In genomic region chr14:59305836-59306555, GRCh38 we compare ENCODE assay signal across 13 cellular contexts.
DNase-seq lines count a peak whose midpoint lies in the region; ATAC-seq and TF ChIP-seq lines count a peak whose summit lies in the region.
"Had no signal": no experiment of that assay in that cellular context is flagged by ENCODE, and none has a peak within 500 bp of the region (broad histone marks: within the 10 kb centered on the region; RNA-seq: fewer than 3 reads in every experiment).

No MANE protein-coding gene starts in this region.

- H3K27me3 ChIP-seq in HCT116 (ENCODE audit: insufficient read depth, low read length) = no peaks in the 10 kb centered on the region
- H3K27me3 ChIP-seq in hepatocyte = no peaks in the 10 kb centered on the region
- H3K27me3 ChIP-seq in thoracic aorta (replicated peaks; ENCODE audit: insufficient read depth) = no peaks in the 10 kb centered on the region
- H3K27me3 ChIP-seq in spleen (replicated peaks in 1 of 7) = no peaks in the 10 kb centered on the region

- BruUV-seq in HCT116 (replicated peaks; lab: Mats Ljungman, UMichigan) = no TSS peak

- in situ Hi-C loops in astrocyte of the spinal cord (cut with HindIII; ENCODE audit: low sequenced_read_pairs) = no loop called here

- POLR2A ChIA-PET in HCT116 (lab: Charles Lee) = no interaction called here

- H3K27ac ChIP-seq in HCT116 (ENCODE audit: low read depth, low read length) (no peak overlapping the region), hepatocyte (peak overlapping the region; percentile 44), thoracic aorta (peak overlapping the region; percentile 40 to 66), spleen (no peak overlapping the region)
- H3K27ac ChIP-seq: RWPE1 had no signal

- peak overlapping the region; percentile 38 for H3K4me2 ChIP-seq in HCT116 (ENCODE audit: low read length)
- H3K4me2 ChIP-seq in hepatocyte = peak overlapping the region; percentile 7

- TF ChIP-seq POLR2A in HCT116 (IDR thresholded peaks at IDR 0.05; ENCODE audit: borderline replicate concordance, extremely low read depth, insufficient read depth, insufficient read length) = no peak
- TF ChIP-seq POLR2A in spleen (IDR thresholded peaks at IDR 0.05) = no peak

- RAD21 ChIA-PET in HCT116 (lab: Charles Lee; ENCODE audit: low non-redundant PET in 1 of 2, low total read pairs in 2 of 2, uncharacterized antibody in 2 of 2, unreplicated experiment in 2 of 2) = no interaction called here

- H3K9me3 ChIP-seq in HCT116 (ENCODE audit: control insufficient read depth in 1 of 2, insufficient read depth in 1 of 2, low read depth in 1 of 2, low read length in 2 of 2) (no peaks in the 10 kb centered on the region), hepatocyte (ENCODE audit: low read depth) (no peaks in the 10 kb centered on the region), thoracic aorta (no peaks in the 10 kb centered on the region), spleen (no peaks in the 10 kb centered on the region)

- TF ChIP-seq CTCF in HCT116 (IDR thresholded peaks at IDR 0.05 in 2 of 3, conservative IDR thresholded peaks at IDR 0.05 in 1 of 3; ENCODE audit: borderline replicate concordance in 1 of 3, insufficient read depth in 1 of 3, low read depth in 2 of 3, low read length in 2 of 3) = no peak
- TF ChIP-seq CTCF in astrocyte of the spinal cord (IDR thresholded peaks at IDR 0.05; ENCODE audit: low read depth, low read length) = no peak
- no peak for TF ChIP-seq CTCF in hepatocyte (IDR thresholded peaks at IDR 0.05; ENCODE audit: poor library complexity)
- TF ChIP-seq CTCF in thoracic aorta (IDR thresholded peaks at IDR 0.05) = no peak
- TF ChIP-seq CTCF in spleen (IDR thresholded peaks at IDR 0.05 in 8 of 11, conservative IDR thresholded peaks at IDR 0.05 in 3 of 11) = no peak

- intact Hi-C loops in HCT116 (cut with micrococcal nuclease) = no loop called here
- intact Hi-C loops in spleen (cut with DNase I; ENCODE audit: low total_unique reads) = no loop called here

- no peaks in the 10 kb centered on the region for H3K79me2 ChIP-seq in HCT116 (ENCODE audit: insufficient read depth, low read length)
- peaks cover 16% of the 10 kb centered on the region for H3K79me2 ChIP-seq in hepatocyte

- no peak for TF ChIP-seq RAD21 in HCT116 (IDR thresholded peaks at IDR 0.05; ENCODE audit: low read depth)

- H2AFZ ChIP-seq in HCT116 (ENCODE audit: low read depth, low read length, poor library complexity, severe bottlenecking) (no peak overlapping the region), hepatocyte (no peak overlapping the region)

- ATAC-seq in HCT116 = no peak
- no peak for ATAC-seq in thoracic aorta (ENCODE audit: insufficient number of reproducible peaks, low FRiP score, low read depth)
- no peak for ATAC-seq in HG03196 (IDR thresholded peaks at IDR 0.05; ENCODE audit: unreplicated experiment)

- CTCF ChIA-PET in HCT116 (lab: Charles Lee) = interaction anchor here (1.4 kb wide), 1 partner anchor 55 kb away, joined by 3 read pairs; no protein-coding TSS in a partner anchor

- H3K9ac ChIP-seq in HCT116 (ENCODE audit: low read length) = no peak overlapping the region

- DNase-seq in HCT116 (ENCODE audit: low read depth, low spot score) (no peak), astrocyte of the spinal cord (ENCODE audit: low read depth, low spot score) (peak; percentile 51), hepatocyte (ENCODE audit: low spot score) (no peak), thoracic aorta (ENCODE audit: low spot score) (no peak), GM19238 (ENCODE audit: insufficient read length, low spot score) (no peak), spleen (no peak)
- DNase-seq: activated CD8-positive, alpha-beta memory T cell treated with anti-CD3 and anti-CD28 coated beads, Interleukin-2, amount 50 U/mL, for 48 hours; DMS 273 treated with DMSO at 0.1 percent for 48 hours; erythroblast; stimulated activated CD4-positive, alpha-beta T cell treated with anti-CD3 and anti-CD28 coated beads, Interleukin-1b, Interleukin-23, amount 100 ng/mL, for 48 hours; stimulated activated naive CD4-positive, alpha-beta T cell had no signal

- WGBS in hepatocyte (ENCODE audit: low lambda C conversion rate, missing lambda C conversion rate) = 43% methylated on average over 1 of the region's 1 CpG
- WGBS in spleen, 5 donors = 43 to 95% (median 89%) methylated on average over 1 of the region's 1 CpG

- H3K4me1 ChIP-seq in HCT116 (ENCODE audit: control insufficient read depth in 1 of 2, insufficient read depth in 2 of 2, low read length in 2 of 2) (peaks cover 19 to 20% of the 10 kb centered on the region in 2 experiments), hepatocyte (ENCODE audit: insufficient read depth) (peaks cover 28% of the 10 kb centered on the region), thoracic aorta (ENCODE audit: control insufficient read depth in 1 of 2, low read depth in 2 of 2) (peaks cover 22 to 79% of the 10 kb centered on the region in 2 donors), spleen (peaks cover 0 to 26% (median 7%) of the 10 kb centered on the region in 6 donors)

- no peaks in the 10 kb centered on the region for H3K9me2 ChIP-seq in HCT116 (ENCODE audit: insufficient read depth)
- H3K9me2 ChIP-seq in hepatocyte (replicated peaks; ENCODE audit: insufficient read depth) = no peaks in the 10 kb centered on the region

- H4K20me1 ChIP-seq in HCT116 (ENCODE audit: insufficient read depth) = no peaks in the 10 kb centered on the region
- no peaks in the 10 kb centered on the region for H4K20me1 ChIP-seq in hepatocyte (ENCODE audit: insufficient read depth, poor library complexity, severe bottlenecking)

- H3K4me3 ChIP-seq in HCT116 (replicated peaks in 1 of 2; ENCODE audit: low read depth in 1 of 2, low read length in 2 of 2) = no peak overlapping the region
- H3K4me3 ChIP-seq in astrocyte of the spinal cord (ENCODE audit: low read depth, low read length) = no peak overlapping the region
- no peak overlapping the region for H3K4me3 ChIP-seq in hepatocyte
- H3K4me3 ChIP-seq in thoracic aorta = no peak overlapping the region
- H3K4me3 ChIP-seq in spleen = no peak overlapping the region

- no peaks in the 10 kb centered on the region for H3K36me3 ChIP-seq in HCT116 (ENCODE audit: control insufficient read depth in 1 of 2, insufficient read depth in 2 of 2, low read length in 2 of 2)
- H3K36me3 ChIP-seq in hepatocyte (replicated peaks; ENCODE audit: insufficient read depth, low read depth) = no peaks in the 10 kb centered on the region
- no peaks in the 10 kb centered on the region for H3K36me3 ChIP-seq in thoracic aorta
- H3K36me3 ChIP-seq in spleen = no peaks in the 10 kb centered on the region

TF ChIP-seq in HCT116, 20 proteins besides CTCF, POLR2A, EP300 and RAD21 (continues in another document):
- TF ChIP-seq SP1 (IDR thresholded peaks at IDR 0.05; ENCODE audit: low read depth) (no peak), ATF3 (IDR thresholded peaks at IDR 0.05) (no peak), EGR1 (IDR thresholded peaks at IDR 0.05; ENCODE audit: low read depth) (no peak), MAX (IDR thresholded peaks at IDR 0.05) (no peak), SRF (IDR thresholded peaks at IDR 0.05; ENCODE audit: low read depth) (no peak), EZH2 (IDR thresholded peaks at IDR 0.05) (no peak), SIN3A (IDR thresholded peaks at IDR 0.05; ENCODE audit: low read depth) (no peak), ZFX (IDR thresholded peaks at IDR 0.05) (no peak), CBX3 (IDR thresholded peaks at IDR 0.05; ENCODE audit: low read depth) (no peak), ZBTB33 (IDR thresholded peaks at IDR 0.05; ENCODE audit: extremely low read depth, insufficient replicate concordance, low read length) (no peak)

Comparison
In these comparisons a context has a peak if more than half of its experiments do, and no peak if none do; other contexts are left out.
1. H3K27ac ChIP-seq: peak in hepatocyte (single experiment) and thoracic aorta (2 of 2); none in HCT116 (single experiment) and spleen (0 of 8).